In the genomic region with DNA sequence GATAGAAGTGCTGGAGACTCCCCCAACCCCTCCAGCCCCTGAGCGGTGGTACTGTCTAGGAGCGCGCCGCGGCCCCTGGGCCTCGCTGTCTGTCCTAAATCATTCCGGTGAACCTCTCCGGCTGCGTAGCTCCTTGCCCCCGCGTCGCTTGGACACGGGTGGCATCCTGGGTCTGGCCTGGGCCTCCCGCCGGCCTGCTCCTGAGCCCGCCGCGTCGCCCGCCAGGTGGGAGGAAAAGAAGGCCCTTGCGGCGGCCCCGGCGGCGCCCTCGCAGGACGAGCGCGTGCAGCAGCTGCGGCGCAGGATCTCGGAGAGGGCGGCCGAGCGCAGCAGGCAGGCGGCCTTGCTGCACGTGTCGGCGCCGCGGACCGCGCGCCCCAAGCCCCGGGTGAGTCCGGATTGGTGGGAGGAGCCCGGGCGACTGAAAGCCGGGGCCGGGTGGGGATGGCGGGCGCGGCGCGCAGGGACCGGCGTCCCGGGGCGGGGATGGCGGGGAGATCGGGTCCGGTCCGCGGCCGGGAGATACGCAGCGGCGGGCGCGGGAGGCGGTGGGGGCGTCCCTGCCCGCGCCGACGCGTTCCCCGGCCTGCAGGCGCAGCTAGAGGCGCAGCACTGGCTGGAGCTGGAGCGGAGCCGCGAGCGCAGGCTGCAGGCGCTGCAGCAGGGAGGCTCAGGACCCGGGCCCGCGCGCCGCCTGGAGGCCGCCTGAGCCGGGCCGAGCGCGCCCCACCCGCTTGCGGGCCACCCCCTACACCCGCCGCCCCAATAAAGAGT, we compare ENCODE assay signal across 8 cellular contexts. TPM values are rescaled to one million over a fixed set of nuclear protein-coding genes. Genes with fewer than 3 reads are reported as not detected.
DNase-seq lines count a peak whose midpoint lies in the region; ATAC-seq and TF ChIP-seq lines count a peak whose summit lies in the region.

No MANE protein-coding gene starts in this region.

- no peak overlapping the region for H2BK5ac ChIP-seq in IMR-90 (ENCODE audit: low read depth, low read length, poor library complexity, severe bottlenecking)

- H3K4me1 ChIP-seq in IMR-90 (ENCODE audit: control insufficient read depth, insufficient read depth, low read length) (peaks cover 2% of the 10 kb centered on the region; the same call in 1 of the 2 replicates), left ventricle myocardium inferior (peaks cover 17% of the 10 kb centered on the region)

- H3K4me2 ChIP-seq in IMR-90 (ENCODE audit: low read depth, low read length) (peak overlapping the region; percentile 74), SU-DHL-6 (ENCODE audit: low read depth, low read length, poor library complexity, severe bottlenecking) (peak overlapping the region; percentile 59)

- H3K27ac Mint-ChIP-seq in progenitor cell of endocrine pancreas = peak overlapping the region; percentile 15

- no peak overlapping the region for H3K14ac ChIP-seq in IMR-90 (replicated peaks; ENCODE audit: low read depth, low read length)

- H3K36me3 ChIP-seq in IMR-90 (ENCODE audit: control insufficient read depth, insufficient read depth, low read length) (peaks cover 2% of the 10 kb centered on the region; the same call in 1 of the 2 replicates), SU-DHL-6 (ENCODE audit: low read length) (no peaks in the 10 kb centered on the region), left ventricle myocardium inferior (no peaks in the 10 kb centered on the region)

- H3K79me1 ChIP-seq in IMR-90 (ENCODE audit: low read depth in 1 of 2, low read length in 2 of 2) = peaks cover 3 to 4% of the 10 kb centered on the region in 2 experiments; a peak in 1 of 4 replicates

- no peak overlapping the region for H3K18ac ChIP-seq in IMR-90 (ENCODE audit: low read depth, low read length)

- TF ChIP-seq CTCF in IMR-90 (conservative IDR thresholded peaks at IDR 0.05; ENCODE audit: low read depth, low read length) = peak; percentile 62
- peak; percentile 35 for TF ChIP-seq CTCF in SU-DHL-6 (IDR thresholded peaks at IDR 0.05; ENCODE audit: insufficient read depth, low read length, poor library complexity, severe bottlenecking)
- TF ChIP-seq CTCF in left ventricle myocardium inferior (IDR thresholded peaks at IDR 0.05; ENCODE audit: borderline replicate concordance) = peak; percentile 78
- TF ChIP-seq CTCF in progenitor cell of endocrine pancreas (IDR thresholded peaks at IDR 0.05; ENCODE audit: unreplicated experiment) = peak; percentile 58

- peaks cover 3% of the 10 kb centered on the region; the same call in 1 of the 2 replicates for H3K9me1 ChIP-seq in IMR-90 (ENCODE audit: insufficient read depth, low read length)

- in situ Hi-C loops in IMR-90 (cut with MboI; ENCODE audit: low sequenced_read_pairs) = no loop called here

- CTCF ChIA-PET in IMR-90 (lab: Yijun Ruan, JAX) = interaction anchor here (0.6 kb wide), 2 partner anchors 242 to 979 kb away, joined by 3 read pairs; no protein-coding TSS in a partner anchor

- no peaks in the 10 kb centered on the region for H3K79me2 ChIP-seq in SU-DHL-6 (ENCODE audit: insufficient read depth, low read length)

- no peak overlapping the region for H3K23ac ChIP-seq in IMR-90 (ENCODE audit: low read depth, low read length)

- no peak overlapping the region for H3K56ac ChIP-seq in IMR-90 (ENCODE audit: extremely low read depth, insufficient read depth, low read length)

- peak overlapping the region; percentile 93 for H2AFZ ChIP-seq in IMR-90 (replicated peaks; ENCODE audit: low read length, poor library complexity)
- H2AFZ ChIP-seq in SU-DHL-6 (ENCODE audit: low read depth, low read length, severe bottlenecking) = peak overlapping the region; percentile 34

- peak overlapping the region in 1 of 2 experiments; percentile 33; a peak in 1 of 4 replicates for H4K8ac ChIP-seq in IMR-90 (ENCODE audit: low read depth in 2 of 2, low read length in 2 of 2)

- H3K27me3 Mint-ChIP-seq in progenitor cell of endocrine pancreas = peaks cover 30% of the 10 kb centered on the region

- H3K4me3 Mint-ChIP-seq in progenitor cell of endocrine pancreas (ENCODE audit: low read depth) = peak overlapping the region; percentile 61

- H2BK20ac ChIP-seq in IMR-90 (ENCODE audit: low read depth, low read length) = no peak overlapping the region

- H3K4ac ChIP-seq in IMR-90 (ENCODE audit: low read depth, low read length) = no peak overlapping the region

- dilution Hi-C loops in IMR-90 (cut with HindIII; ENCODE audit: low sequenced_read_pairs, unreplicated experiment) = no loop called here

- H3K4me1 Mint-ChIP-seq in progenitor cell of endocrine pancreas (ENCODE audit: low read depth) = peaks cover 3% of the 10 kb centered on the region

- H4K91ac ChIP-seq in IMR-90 (ENCODE audit: insufficient read depth, low read depth, low read length) = no peak overlapping the region

- no TSS peak for BruUV-seq in IMR-90 (replicated peaks; lab: Mats Ljungman, UMichigan)

- H3K9me3 ChIP-seq in IMR-90 (ENCODE audit: control insufficient read depth, insufficient read depth, low read length) (no peaks in the 10 kb centered on the region), SU-DHL-6 (ENCODE audit: insufficient read depth, low read length) (no peaks in the 10 kb centered on the region), left ventricle myocardium inferior (replicated peaks) (no peaks in the 10 kb centered on the region)

- no peaks in the 10 kb centered on the region for H3K36me3 Mint-ChIP-seq in progenitor cell of endocrine pancreas (ENCODE audit: insufficient read depth)

- ATAC-seq in GM21515 (IDR thresholded peaks at IDR 0.05; ENCODE audit: unreplicated experiment) = peak; percentile 79
- ATAC-seq in IMR-90 (ENCODE audit: low read depth) = peak; percentile 97

- peak; percentile 62 for TF ChIP-seq RAD21 in IMR-90 (IDR thresholded peaks at IDR 0.05; ENCODE audit: low read length)

- H4K20me1 ChIP-seq in IMR-90 (ENCODE audit: insufficient read depth, low read length) (no peaks in the 10 kb centered on the region; the same call in 1 of the 2 replicates), SU-DHL-6 (ENCODE audit: low read depth, low read length) (no peaks in the 10 kb centered on the region)

- H3K27ac ChIP-seq in IMR-90 (ENCODE audit: insufficient read depth, low read length) = peak overlapping the region; percentile 6; the same call in 1 of the 2 replicates
- no peak overlapping the region for H3K27ac ChIP-seq in SU-DHL-6 (ENCODE audit: low read depth, low read length)
- peak overlapping the region; percentile 70 for H3K27ac ChIP-seq in left ventricle myocardium inferior (replicated peaks)

- POLR2A ChIA-PET in IMR-90 (lab: Charles Lee; ENCODE audit: unreplicated experiment) = interaction anchor here (0.6 kb wide), 2 partner anchors 80 to 185 kb away, joined by 3 to 4 read pairs; no protein-coding TSS in a partner anchor

- no peak for TF ChIP-seq POLR2A in IMR-90 (IDR thresholded peaks at IDR 0.05; ENCODE audit: low read depth, low read length)

- no peaks in the 10 kb centered on the region for H3F3A ChIP-seq in SU-DHL-6 (ENCODE audit: insufficient read depth)

- H3K9ac ChIP-seq in IMR-90 (ENCODE audit: low read depth, low read length) (peak overlapping the region; percentile 50; the same call in 1 of the 2 replicates), SU-DHL-6 (ENCODE audit: low read length) (peak overlapping the region; percentile 51)

- no peaks in the 10 kb centered on the region for H3K9me3 Mint-ChIP-seq in progenitor cell of endocrine pancreas (ENCODE audit: low read depth)

- peak; percentile 60 for DNase-seq in DMS53 treated with DMSO at 0.1 percent for 48 hours (lab: John Stamatoyannopoulos, UW; ENCODE audit: unreplicated experiment)
- peak; percentile 76 for DNase-seq in IMR-90
- peak; percentile 63 for DNase-seq in amniotic epithelial cell (ENCODE audit: low read depth)
- DNase-seq in left ventricle myocardium inferior = peak; percentile 74
- peak; percentile 57 for DNase-seq in progenitor cell of endocrine pancreas (ENCODE audit: low spot score, unreplicated experiment)
- peak; percentile 61 for DNase-seq in ureter (ENCODE audit: low spot score)

- peak overlapping the region; percentile 28 for H2AK9ac ChIP-seq in IMR-90 (replicated peaks; ENCODE audit: low read depth, low read length, poor library complexity)

- no peak overlapping the region for H4K5ac ChIP-seq in IMR-90 (ENCODE audit: low read depth, low read length)

- H3K4me3 ChIP-seq in IMR-90 (ENCODE audit: insufficient read depth, low read depth, low read length) = peak overlapping the region; percentile 37
- H3K4me3 ChIP-seq in SU-DHL-6 (ENCODE audit: insufficient read depth, low read length, poor library complexity, severe bottlenecking) = peak overlapping the region; percentile 58
- peak overlapping the region; percentile 74 for H3K4me3 ChIP-seq in left ventricle myocardium inferior

- H3K27me3 ChIP-seq in IMR-90 (ENCODE audit: control insufficient read depth, insufficient read depth, low read length) (peaks cover 8% of the 10 kb centered on the region), SU-DHL-6 (ENCODE audit: low read length) (no peaks in the 10 kb centered on the region), left ventricle myocardium inferior (ENCODE audit: low read depth) (peaks cover 13% of the 10 kb centered on the region)

- no peak overlapping the region for H2BK15ac ChIP-seq in IMR-90 (ENCODE audit: low read depth, low read length)

- H3K9me2 ChIP-seq in SU-DHL-6 (replicated peaks; ENCODE audit: insufficient read depth, low read length) = no peaks in the 10 kb centered on the region

- intact Hi-C loops in IMR-90 (cut with micrococcal nuclease) (loop anchor here (5.0 kb wide), 1 partner anchor 220 kb away; a partner anchor contains a TSS), left ventricle myocardium inferior (cut with micrococcal nuclease) (no loop called here)

- no peak overlapping the region for H2BK120ac ChIP-seq in IMR-90 (ENCODE audit: low read depth, low read length)

- whole genome bisulfite sequencing in IMR-90 (ENCODE audit: extremely low coverage in 2 of 2, insufficient read length in 1 of 2), 2 experiments = 4% methylated on average over 51 of the region's 99 CpGs; no CpG with 5 or more reads in 1 of the 2 experiments

- H2AK5ac ChIP-seq in IMR-90 (ENCODE audit: low read depth, low read length) = no peak overlapping the region

RNA-seq across cellular contexts. Expression of a gene that starts 6.5 kb away (rescaled TPM):
- total RNA-seq in IMR-90 (2012; rRNA removed) (63.8 and 64.4 TPM in 2 replicates), left ventricle myocardium inferior (26.0 TPM), progenitor cell of endocrine pancreas (44.2 and 49.5 TPM in 2 replicates), ureter (76.9 TPM)
- polyA plus RNA-seq in IMR-90 (2012; rRNA removed) = 70.1 and 73.8 TPM in 2 replicates
- polyA plus RNA-seq in IMR-90 (2012; cell fraction: cytosol; rRNA removed) = 35.3 and 42.3 TPM in 2 replicates
- polyA plus RNA-seq in IMR-90 (2012; cell fraction: nucleus; rRNA removed; ENCODE audit: low replicate concordance) = 35.1 and 60.0 TPM in 2 replicates

RNA-seq across cellular contexts. Expression of a gene that starts 43.6 kb away (rescaled TPM):
- total RNA-seq in IMR-90 (2012; rRNA removed) (not detected in 2 replicates), left ventricle myocardium inferior (not detected), progenitor cell of endocrine pancreas (not detected in 2 replicates), ureter (not detected)
- not detected in 2 replicates for polyA plus RNA-seq in IMR-90 (2012; rRNA removed)
- polyA plus RNA-seq in IMR-90 (2012; cell fraction: cytosol; rRNA removed) = not detected in 2 replicates
- not detected in 2 replicates for polyA plus RNA-seq in IMR-90 (2012; cell fraction: nucleus; rRNA removed; ENCODE audit: low replicate concordance)

RNA-seq across cellular contexts. Expression of a gene that starts 44.0 kb away (rescaled TPM):
- total RNA-seq in IMR-90 (2012; rRNA removed) (0.36 and 0.56 TPM in 2 replicates), left ventricle myocardium inferior (5.6 TPM), progenitor cell of endocrine pancreas (1.6 and 3.3 TPM in 2 replicates), ureter (19.8 TPM)
- 1.2 and 1.4 TPM in 2 replicates for polyA plus RNA-seq in IMR-90 (2012; rRNA removed)
- 0.14 and 0.92 TPM in 2 replicates for polyA plus RNA-seq in IMR-90 (2012; cell fraction: cytosol; rRNA removed)
- 2.8 and 3.8 TPM in 2 replicates for polyA plus RNA-seq in IMR-90 (2012; cell fraction: nucleus; rRNA removed; ENCODE audit: low replicate concordance)
